28 cellular contexts compared by ENCODE assay signal in genomic region chr1:6056549-6056948, GRCh38. TPM values are rescaled to one million over a fixed set of nuclear protein-coding genes. Genes with fewer than 3 reads are reported as not detected.
DNase-seq lines count a peak whose midpoint lies in the region; ATAC-seq, FAIRE-seq and TF ChIP-seq lines count a peak whose summit lies in the region.
"Had no signal": no experiment of that assay in that cellular context is flagged by ENCODE, and none has a peak within 500 bp of the region (broad histone marks: within the 10 kb centered on the region; RNA-seq: fewer than 3 reads in every experiment).

No MANE protein-coding gene starts in this region.

- H4K20me1 ChIP-seq in GM23338 (replicated peaks; ENCODE audit: insufficient read depth) (no peaks in the 10 kb centered on the region; the same call in 1 of the 2 replicates), H1 (replicated peaks in 1 of 2; ENCODE audit: control insufficient read depth in 1 of 2, insufficient read depth in 2 of 2, low read length in 2 of 2) (no peaks in the 10 kb centered on the region)

- peaks cover 7% of the 10 kb centered on the region for H3K36me3 Mint-ChIP-seq in activated naive CD4-positive, alpha-beta T cell treated with anti-CD3 and anti-CD28 coated beads, Interleukin-2, amount 50 U/mL, for 24 hours
- H3K36me3 Mint-ChIP-seq in GM23338 (ENCODE audit: low read depth) (no peaks in the 10 kb centered on the region), nephron progenitor cell (ENCODE audit: low read depth) (no peaks in the 10 kb centered on the region)
- no peaks in the 10 kb centered on the region for H3K36me3 Mint-ChIP-seq in natural killer cell treated with Interleukin-12 subunit alpha and Interleukin-12 subunit beta and Interleukin-15 and Interleukin-18, amount 100 ng/mL, for 72 hours

- no peak for FAIRE-seq in H1 (lab: Jason Lieb, UNC)
- FAIRE-seq: bronchial epithelial cell, endometrium, GM12892, small intestine, urothelium cell line had no signal

- POLR2A ChIA-PET in H1 (lab: Charles Lee; ENCODE audit: partially characterized antibody) = interaction anchor here (0.6 kb wide), 2 partner anchors 136 to 1924 kb away, joined by 3 read pairs; no protein-coding TSS in a partner anchor

- H3K27me3 ChIP-seq in GM23338 (ENCODE audit: insufficient read depth) = no peaks in the 10 kb centered on the region
- H3K27me3 ChIP-seq in H1 (replicated peaks in 1 of 4; ENCODE audit: control insufficient read depth in 3 of 4, extremely low read depth in 1 of 4, insufficient read depth in 3 of 4, low read length in 3 of 4) = no peaks in the 10 kb centered on the region; a peak in 1 of 7 replicates
- H3K27me3 ChIP-seq: BE2C, gastroesophageal sphincter had no signal

- 86% methylated on average over 8 of the region's 8 CpGs; no CpG with 5 or more reads in 1 of the 2 experiments for WGBS in H1 (ENCODE audit: extremely low coverage in 1 of 2, insufficient coverage in 1 of 2, insufficient read length in 1 of 2, insufficient replicate concordance in 2 of 2, low coverage in 1 of 2, low lambda C conversion rate in 2 of 2, missing lambda C conversion rate in 1 of 2), 2 experiments

- no peak overlapping the region for H2AK5ac ChIP-seq in H1 (ENCODE audit: low read depth, low read length)

- CTCF ChIA-PET in H1 (lab: Charles Lee; ENCODE audit: partially characterized antibody) = interaction anchor here (0.8 to 4.1 kb wide), 12 partner anchors 14 to 416 kb away, joined by 3 to 20 read pairs (median 4); no protein-coding TSS in a partner anchor

- ATAC-seq in GM23338 (no peak), HG03439 (IDR thresholded peaks at IDR 0.05; ENCODE audit: unreplicated experiment) (no peak)
- no peak for ATAC-seq in natural killer cell treated with Interleukin-12 subunit alpha and Interleukin-12 subunit beta and Interleukin-15 and Interleukin-18, amount 100 ng/mL, for 72 hours
- ATAC-seq: gastroesophageal sphincter, HCT116 had no signal

- H3K9me3 ChIP-seq in H1 (ENCODE audit: insufficient read depth in 2 of 2, low read depth in 1 of 2, low read length in 1 of 2) = no peaks in the 10 kb centered on the region
- H3K9me3 ChIP-seq: BE2C, gastroesophageal sphincter had no signal

- H3K27me3 Mint-ChIP-seq in activated naive CD4-positive, alpha-beta T cell treated with anti-CD3 and anti-CD28 coated beads, Interleukin-2, amount 50 U/mL, for 24 hours = no peaks in the 10 kb centered on the region
- H3K27me3 Mint-ChIP-seq in GM23338 (ENCODE audit: insufficient read depth, low read depth, poor library complexity) = peaks cover 10% of the 10 kb centered on the region
- H3K27me3 Mint-ChIP-seq in natural killer cell treated with Interleukin-12 subunit alpha and Interleukin-12 subunit beta and Interleukin-15 and Interleukin-18, amount 100 ng/mL, for 72 hours = no peaks in the 10 kb centered on the region
- peaks cover 57% of the 10 kb centered on the region for H3K27me3 Mint-ChIP-seq in nephron progenitor cell (ENCODE audit: low read depth, poor library complexity)

- no peak for TF ChIP-seq POLR2A in H1 (IDR thresholded peaks at IDR 0.05; ENCODE audit: control extremely low read depth in 1 of 2, low read depth in 2 of 2, low read length in 2 of 2)

- H3K56ac ChIP-seq in H1 (replicated peaks; ENCODE audit: insufficient read length, low read depth, low read length) = no peak overlapping the region

- H3K4me3 ChIP-seq in GM23338 (no peak overlapping the region), H1 (ENCODE audit: extremely low read depth in 1 of 4, insufficient read depth in 2 of 4, low read depth in 3 of 4, low read length in 4 of 4) (no peak overlapping the region)
- H3K4me3 ChIP-seq: gastroesophageal sphincter, SK-N-MC had no signal

- no peak overlapping the region for H2BK12ac ChIP-seq in H1 (ENCODE audit: low read depth, low read length)

- H3K9me2 ChIP-seq in GM23338 (ENCODE audit: insufficient read depth) = no peaks in the 10 kb centered on the region

- no peak overlapping the region for H3K4me3 Mint-ChIP-seq in activated naive CD4-positive, alpha-beta T cell treated with anti-CD3 and anti-CD28 coated beads, Interleukin-2, amount 50 U/mL, for 24 hours
- no peak overlapping the region for H3K4me3 Mint-ChIP-seq in GM23338
- no peak overlapping the region for H3K4me3 Mint-ChIP-seq in natural killer cell treated with Interleukin-12 subunit alpha and Interleukin-12 subunit beta and Interleukin-15 and Interleukin-18, amount 100 ng/mL, for 72 hours
- H3K4me3 Mint-ChIP-seq in nephron progenitor cell = no peak overlapping the region
- H3K4me3 Mint-ChIP-seq: T-helper 1 cell treated with Interleukin-12 subunit alpha and Interleukin-12 subunit beta and Interleukin-4 antibody, amounts not matched to agents 30 μg/mL and 1 μg/mL, for 36 hours had no signal

- no peak for DNase-seq in activated naive CD4-positive, alpha-beta T cell (lab: John Stamatoyannopoulos, UW)
- DNase-seq in GM23338 (ENCODE audit: low spot score) (no peak), H1 (ENCODE audit: low read depth in 1 of 2, low spot score in 2 of 2) (no peak), nephron progenitor cell (no peak), NK-92 (lab: John Stamatoyannopoulos, UW; ENCODE audit: unreplicated experiment) (no peak)
- DNase-seq in natural killer cell treated with Interleukin-12 subunit alpha and Interleukin-12 subunit beta and Interleukin-15 and Interleukin-18, amount 100 ng/mL, for 72 hours (ENCODE audit: low spot score) = no peak
- DNase-seq: activated CD8-positive, alpha-beta memory T cell treated with anti-CD3 and anti-CD28 coated beads, Interleukin-2, amount 50 U/mL, for 48 hours; activated effector memory CD4-positive, alpha-beta T cell treated with Interleukin-2 at 50 U/mL for 16 hours; BE2C; hippocampal formation; NCI-H1105; NCI-H2081; NCI-H226; NCI-H748 treated with DMSO at 0.1 percent for 48 hours; RPMI8226; small intestine; stimulated activated CD4-positive, alpha-beta T cell treated with anti-CD3 and anti-CD28 coated beads, Interleukin-1b, Interleukin-23, amount 100 ng/mL, for 48 hours; WERI-Rb-1 had no signal

- H3K27ac ChIP-seq in GM23338 (ENCODE audit: low read depth) (no peak overlapping the region), H1 (ENCODE audit: low read depth, low read length) (no peak overlapping the region)
- H3K27ac ChIP-seq: gastroesophageal sphincter, SK-N-MC, WERI-Rb-1 had no signal

- H3F3A ChIP-seq in GM23338 (replicated peaks; ENCODE audit: low read depth) = no peaks in the 10 kb centered on the region

- H3K9ac ChIP-seq in H1 (replicated peaks in 1 of 4; ENCODE audit: extremely low read depth in 1 of 4, low read depth in 3 of 4, low read length in 3 of 4) = no peak overlapping the region

- H2AFZ ChIP-seq in GM23338 (no peak overlapping the region), H1 (ENCODE audit: low read length) (no peak overlapping the region)

- H4K8ac ChIP-seq in H1 (ENCODE audit: extremely low read depth, insufficient read depth, low read length) = peak overlapping the region; percentile 60; the same call in 1 of the 2 replicates

- H2BK15ac ChIP-seq in H1 (ENCODE audit: low read length) = no peak overlapping the region

- H3K23ac ChIP-seq in H1 (ENCODE audit: insufficient read length) = no peak overlapping the region

- no peaks in the 10 kb centered on the region for H3K23me2 ChIP-seq in H1 (ENCODE audit: low read depth, low read length)

- peak overlapping the region; percentile 59 for H3K27ac Mint-ChIP-seq in activated naive CD4-positive, alpha-beta T cell treated with anti-CD3 and anti-CD28 coated beads, Interleukin-2, amount 50 U/mL, for 24 hours
- H3K27ac Mint-ChIP-seq in GM23338 (peak overlapping the region; percentile 50; the same call in 1 of the 2 replicates), nephron progenitor cell (no peak overlapping the region)
- peak overlapping the region; percentile 45 to 53 for H3K27ac Mint-ChIP-seq in natural killer cell treated with Interleukin-12 subunit alpha and Interleukin-12 subunit beta and Interleukin-15 and Interleukin-18, amount 100 ng/mL, for 72 hours
- H3K27ac Mint-ChIP-seq: T-helper 1 cell treated with Interleukin-12 subunit alpha and Interleukin-12 subunit beta and Interleukin-4 antibody, amounts not matched to agents 30 μg/mL and 1 μg/mL, for 36 hours had no signal

- no peaks in the 10 kb centered on the region for H3K36me3 ChIP-seq in GM23338 (ENCODE audit: insufficient read depth)
- no peaks in the 10 kb centered on the region for H3K36me3 ChIP-seq in H1 (ENCODE audit: control insufficient read depth in 2 of 4, insufficient read depth in 4 of 4, low read length in 3 of 4)
- H3K36me3 ChIP-seq: BE2C, gastroesophageal sphincter, WERI-Rb-1 had no signal

- no peaks in the 10 kb centered on the region for H3K79me2 ChIP-seq in GM23338 (replicated peaks; ENCODE audit: insufficient read depth)
- no peaks in the 10 kb centered on the region for H3K79me2 ChIP-seq in H1 (ENCODE audit: control insufficient read depth in 1 of 2, insufficient read depth in 2 of 2, low read length in 2 of 2)

- no peak for TF ChIP-seq RAD21 in H1 (IDR thresholded peaks at IDR 0.05 in 1 of 2, conservative IDR thresholded peaks at IDR 0.05 in 1 of 2; ENCODE audit: low read depth in 2 of 2, low read length in 2 of 2)

- H3K4me1 ChIP-seq in GM23338 (ENCODE audit: insufficient read depth) (peaks cover 3% of the 10 kb centered on the region), H1 (replicated peaks in 1 of 4; ENCODE audit: control insufficient read depth in 3 of 4, insufficient read depth in 4 of 4, low read length in 3 of 4) (peaks cover 2 to 6% (median 4%) of the 10 kb centered on the region in 4 experiments; a peak in 4 of 7 replicates)

- no peak overlapping the region for H4K5ac ChIP-seq in H1 (ENCODE audit: insufficient read length, low read depth, low read length)

- no peak for TF ChIP-seq CTCF in GM23338 (conservative IDR thresholded peaks at IDR 0.05; ENCODE audit: low read depth in 2 of 2)
- no peak for TF ChIP-seq CTCF in H1 (IDR thresholded peaks at IDR 0.05; ENCODE audit: control extremely low read depth in 1 of 3, insufficient read depth in 1 of 3, low read depth in 1 of 3, low read length in 3 of 3)
- TF ChIP-seq CTCF in nephron progenitor cell (IDR thresholded peaks at IDR 0.05) = no peak

- no peak overlapping the region; the same call in 1 of the 2 replicates for H3K18ac ChIP-seq in H1 (ENCODE audit: extremely low read depth, low read length)

- H2BK120ac ChIP-seq in H1 (replicated peaks; ENCODE audit: low read depth, low read length) = no peak overlapping the region

- H3K9me3 Mint-ChIP-seq in activated naive CD4-positive, alpha-beta T cell treated with anti-CD3 and anti-CD28 coated beads, Interleukin-2, amount 50 U/mL, for 24 hours = no peaks in the 10 kb centered on the region
- H3K9me3 Mint-ChIP-seq in GM23338 (no peaks in the 10 kb centered on the region), nephron progenitor cell (no peaks in the 10 kb centered on the region)
- H3K9me3 Mint-ChIP-seq in natural killer cell treated with Interleukin-12 subunit alpha and Interleukin-12 subunit beta and Interleukin-15 and Interleukin-18, amount 100 ng/mL, for 72 hours = no peaks in the 10 kb centered on the region
- H3K9me3 Mint-ChIP-seq: T-helper 1 cell treated with Interleukin-12 subunit alpha and Interleukin-12 subunit beta and Interleukin-4 antibody, amounts not matched to agents 30 μg/mL and 1 μg/mL, for 36 hours had no signal

- H2BK20ac ChIP-seq in H1 (ENCODE audit: low read length) = no peak overlapping the region

- no peak overlapping the region for H3K4me2 ChIP-seq in GM23338
- no peak overlapping the region for H3K4me2 ChIP-seq in H1 (ENCODE audit: insufficient read depth in 1 of 2, low read depth in 2 of 2, low read length in 2 of 2)

- H3K4ac ChIP-seq in H1 (replicated peaks; ENCODE audit: insufficient read length, low read depth, low read length) = no peak overlapping the region

- no peak overlapping the region for H4K91ac ChIP-seq in H1 (replicated peaks; ENCODE audit: insufficient read length, low read length)

- no peak for TF ChIP-seq EP300 in H1 (IDR thresholded peaks at IDR 0.05; ENCODE audit: borderline replicate concordance in 1 of 2, low read depth in 2 of 2, low read length in 2 of 2)

- no peak overlapping the region for H2BK5ac ChIP-seq in H1 (ENCODE audit: low read depth, low read length)

- peaks cover 24% of the 10 kb centered on the region for H3K4me1 Mint-ChIP-seq in activated naive CD4-positive, alpha-beta T cell treated with anti-CD3 and anti-CD28 coated beads, Interleukin-2, amount 50 U/mL, for 24 hours
- H3K4me1 Mint-ChIP-seq in GM23338 (peaks cover 11% of the 10 kb centered on the region), nephron progenitor cell (peaks cover 8% of the 10 kb centered on the region)
- H3K4me1 Mint-ChIP-seq in natural killer cell treated with Interleukin-12 subunit alpha and Interleukin-12 subunit beta and Interleukin-15 and Interleukin-18, amount 100 ng/mL, for 72 hours (ENCODE audit: low read depth in 2 of 2) = peaks cover 26 to 29% of the 10 kb centered on the region in 2 donors

- no peaks in the 10 kb centered on the region for H3K79me1 ChIP-seq in H1 (ENCODE audit: low read depth, low read length)

- no peak overlapping the region for H3K14ac ChIP-seq in H1 (ENCODE audit: insufficient read length)

RNA-seq across cellular contexts. Expression of gene KCNAB2, which starts 10.9 kb away (rescaled TPM):
- 3.7 and 5.1 TPM in 2 replicates for total RNA-seq in GM23338 (2014; rRNA removed; shearing (Covaris generic))
- polyA plus RNA-seq in GM23338 (2016; fragmentation: Nextera tagmentation; extraction: Ambion mirVana) (2.1 and 3.0 TPM in 2 replicates), H1 (2011; rRNA removed) (4.5 and 6.2 TPM in 2 replicates)
- 7.0 and 7.1 TPM in 2 replicates for total RNA-seq in H1 (2021; fragmentation: NEBNext Ultra II Directional; extraction: Animal tissue kit (Norgen Biotek cat#: 25700))
- polyA plus RNA-seq in H1 (2011; cell fraction: cytosol; rRNA removed) = 5.9 TPM
- polyA plus RNA-seq in H1 (2011; cell fraction: nucleus; rRNA removed) = 19.4 TPM
- 7.0 to 8.9 TPM (median 7.3 TPM) in 4 replicates for polyA plus RNA-seq in H1 (2012, experiment 1 of 2)
- 5.2 TPM for polyA plus RNA-seq in H1 (2012, experiment 2 of 2)
- 2.9 TPM for polyA plus RNA-seq in H1 (2013, experiment 1 of 2)
- polyA plus RNA-seq in H1 (2013, experiment 2 of 2) = 2.9 TPM
- polyA minus RNA-seq in H1 (2011; rRNA and poly(A)+ RNA removed) = 3.6 and 4.9 TPM in 2 replicates
- 5.2 TPM for polyA minus RNA-seq in H1 (2011; cell fraction: cytosol; rRNA and poly(A)+ RNA removed)
- polyA minus RNA-seq in H1 (2011; cell fraction: nucleus; rRNA and poly(A)+ RNA removed) = 6.5 TPM
- 100 to 1,000 TPM; 157 to 360 TPM for total RNA-seq in natural killer cell treated with Interleukin-12 subunit alpha and Interleukin-12 subunit beta and Interleukin-15 and Interleukin-18, amount 100 ng/mL, for 72 hours

Comparison
In these comparisons a context has a peak if more than half of its experiments do, and no peak if none do; other contexts are left out.
1. RNA of gene KCNAB2, which starts 10.9 kb away (total RNA-seq): 157 to 360 TPM in natural killer cell treated with Interleukin-12 subunit alpha and Interleukin-12 subunit beta and Interleukin-15 and Interleukin-18, amount 100 ng/mL, for 72 hours; 7.0 to 7.1 TPM in H1 and 3.7 to 5.1 TPM in GM23338; every median in the first group is over 10 times any median in the second.